10 cellular contexts compared by ENCODE assay signal in the genomic region with DNA sequence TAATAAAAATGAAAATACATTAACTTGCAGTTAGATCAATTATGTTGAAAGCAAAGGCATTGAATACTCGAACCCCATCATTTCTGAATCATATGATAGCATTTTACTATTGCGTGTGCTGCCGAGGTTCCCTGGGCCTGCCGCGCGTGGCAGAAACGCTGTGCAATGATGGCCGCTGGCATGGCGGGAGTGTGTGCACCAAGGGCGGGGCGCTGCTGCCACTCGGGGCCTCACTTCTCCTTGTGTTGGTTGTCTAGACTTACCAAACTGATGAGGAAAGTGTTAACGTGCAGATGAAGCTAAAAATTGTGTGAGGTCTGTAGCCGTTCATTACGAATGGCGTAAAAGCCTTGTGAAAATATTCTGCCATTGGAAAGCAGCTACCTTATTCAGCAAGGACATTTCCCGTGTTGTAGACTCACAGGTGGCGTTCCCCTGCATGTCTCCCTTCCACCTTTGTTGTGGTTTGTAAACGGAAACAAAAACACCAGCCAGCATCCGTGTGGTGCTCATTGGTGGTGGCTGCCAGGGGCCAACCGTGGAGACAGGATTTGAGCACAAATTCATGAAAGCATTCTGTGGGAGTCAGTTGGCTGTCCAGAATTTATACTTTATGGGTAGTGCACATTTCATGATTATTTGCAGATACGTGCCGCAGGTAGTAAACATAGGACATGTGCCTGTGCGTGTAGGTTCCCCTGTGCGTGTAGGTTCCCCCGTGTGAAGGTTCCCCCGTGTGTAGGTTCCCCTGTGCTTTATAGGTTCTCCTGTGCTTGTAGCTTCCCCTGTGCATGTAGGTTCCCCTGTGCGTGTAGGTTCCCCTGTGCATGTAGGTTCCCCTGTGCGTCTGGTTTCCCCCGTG.
DNase-seq lines count a peak whose midpoint lies in the region; ATAC-seq and TF ChIP-seq lines count a peak whose summit lies in the region.
"Had no signal": no experiment of that assay in that cellular context is flagged by ENCODE, and none has a peak within 500 bp of the region (broad histone marks: within the 10 kb centered on the region; RNA-seq: fewer than 3 reads in every experiment).

No MANE protein-coding gene starts in this region.

- peak; percentile 8 for TF ChIP-seq POLR2A in GM15510 (IDR thresholded peaks at IDR 0.05; ENCODE audit: borderline replicate concordance, extremely low read depth, insufficient read length)

- peaks cover 2% of the 10 kb centered on the region for H3K27me3 Mint-ChIP-seq in activated naive CD8-positive, alpha-beta T cell treated with anti-CD3 and anti-CD28 coated beads, Interleukin-2, amount 50 U/mL, for 24 hours

- DNase-seq in activated CD4-positive, CD25-positive, alpha-beta regulatory T cell treated with anti-CD3 and anti-CD28 coated beads, Interleukin-2, amount 50 U/mL, for 16 hours (ENCODE audit: low read depth, low spot score), result peak; percentile 52
- peak; percentile 57 for DNase-seq in activated naive CD8-positive, alpha-beta T cell treated with anti-CD3 and anti-CD28 coated beads, Interleukin-2, amount 50 U/mL, for 24 hours
- peak; percentile 60 for DNase-seq in stimulated activated CD4-positive, alpha-beta T cell treated with anti-CD3 and anti-CD28 coated beads, Interleukin-4, amount 100 ng/mL, for 24 hours
- DNase-seq in superior temporal gyrus (ENCODE audit: extremely low spot score) (no peak), COLO668 (lab: John Stamatoyannopoulos, UW; ENCODE audit: unreplicated experiment) (no peak)
- DNase-seq: hippocampal formation, SK-N-SH had no signal

- peak overlapping the region; percentile 91 for H3K27ac Mint-ChIP-seq in activated naive CD8-positive, alpha-beta T cell treated with anti-CD3 and anti-CD28 coated beads, Interleukin-2, amount 50 U/mL, for 24 hours

- H3K9me3 Mint-ChIP-seq in activated naive CD8-positive, alpha-beta T cell treated with anti-CD3 and anti-CD28 coated beads, Interleukin-2, amount 50 U/mL, for 24 hours, result no peaks in the 10 kb centered on the region

- peak; percentile 70 for ATAC-seq in activated naive CD8-positive, alpha-beta T cell treated with anti-CD3 and anti-CD28 coated beads, Interleukin-2, amount 50 U/mL, for 24 hours
- ATAC-seq in HG03432 (IDR thresholded peaks at IDR 0.05; ENCODE audit: unreplicated experiment) (no peak), HG02884 (IDR thresholded peaks at IDR 0.05; ENCODE audit: unreplicated experiment) (no peak)

- no peaks in the 10 kb centered on the region for H3K36me3 Mint-ChIP-seq in activated naive CD8-positive, alpha-beta T cell treated with anti-CD3 and anti-CD28 coated beads, Interleukin-2, amount 50 U/mL, for 24 hours (ENCODE audit: low read depth)

- peaks cover 30% of the 10 kb centered on the region for H3K4me1 Mint-ChIP-seq in activated naive CD8-positive, alpha-beta T cell treated with anti-CD3 and anti-CD28 coated beads, Interleukin-2, amount 50 U/mL, for 24 hours

- H3K4me3 Mint-ChIP-seq in activated naive CD8-positive, alpha-beta T cell treated with anti-CD3 and anti-CD28 coated beads, Interleukin-2, amount 50 U/mL, for 24 hours, result peak overlapping the region; percentile 84

Comparison
In these comparisons a context has a peak if more than half of its experiments do, and no peak if none do; other contexts are left out.
1. DNase-seq: peak in activated CD4-positive, CD25-positive, alpha-beta regulatory T cell treated with anti-CD3 and anti-CD28 coated beads, Interleukin-2, amount 50 U/mL, for 16 hours (single experiment), activated naive CD8-positive, alpha-beta T cell treated with anti-CD3 and anti-CD28 coated beads, Interleukin-2, amount 50 U/mL, for 24 hours (single experiment) and stimulated activated CD4-positive, alpha-beta T cell treated with anti-CD3 and anti-CD28 coated beads, Interleukin-4, amount 100 ng/mL, for 24 hours (single experiment); none in superior temporal gyrus (single experiment) and COLO668 (single experiment).